ENCODE assay signal across 1 cellular context in the genomic region with DNA sequence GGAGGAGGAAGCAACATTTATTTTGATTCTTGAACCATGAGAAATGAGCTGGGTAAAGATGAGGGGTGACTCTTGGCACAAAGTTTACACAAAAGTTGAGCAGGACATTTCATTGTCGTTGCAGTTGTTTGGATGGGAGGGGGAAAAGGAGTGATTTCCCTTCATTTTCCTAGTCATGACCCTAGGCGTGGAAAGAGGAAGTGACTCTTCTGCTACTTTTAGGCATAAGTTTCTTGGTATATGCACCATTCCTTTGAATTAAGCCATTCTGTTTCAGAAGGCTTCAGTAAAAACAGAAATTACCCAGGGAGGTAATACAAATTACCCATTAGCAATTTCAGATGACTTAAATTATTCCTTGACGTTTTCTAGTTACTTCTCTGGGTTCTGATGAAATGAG.
TF ChIP-seq lines count a peak whose summit lies in the region.

No MANE protein-coding gene starts in this region.

TF ChIP-seq in K562, 482 proteins besides CTCF, POLR2A, EP300 and RAD21 (continued from another document):
- TF ChIP-seq NFXL1 (CRISPR knock-in tag; IDR thresholded peaks at IDR 0.05) (no peak), CSDE1 (IDR thresholded peaks at IDR 0.05) (no peak), ZC3H4 (CRISPR knock-in tag; IDR thresholded peaks at IDR 0.05; ENCODE audit: borderline replicate concordance) (no peak), ETV5 (CRISPR knock-in tag; IDR thresholded peaks at IDR 0.05; ENCODE audit: low read depth) (no peak), NFE2 (IDR thresholded peaks at IDR 0.05; ENCODE audit: low read depth) (0 out of 2 replicates have a peak, but pooled peaks have one; percentile 8), TAF7 (tag; IDR thresholded peaks at IDR 0.05) (no peak), FOXK2 (conservative IDR thresholded peaks at IDR 0.05 in 1 of 2, IDR thresholded peaks at IDR 0.05 in 1 of 2; ENCODE audit: low read depth in 2 of 2) (no peak), SMARCE1 (IDR thresholded peaks at IDR 0.05) (peak; percentile 26; the same call in 1 of the 2 replicates), ARID1B (IDR thresholded peaks at IDR 0.05) (no peak), GATAD2B (IDR thresholded peaks at IDR 0.05; ENCODE audit: borderline replicate concordance) (no peak), CCAR2 (IDR thresholded peaks at IDR 0.05; ENCODE audit: low read depth, low read length) (no peak), PYGO2 (tag; IDR thresholded peaks at IDR 0.05) (no peak), LCOR (CRISPR knock-in tag; IDR thresholded peaks at IDR 0.05) (no peak), SRF (CRISPR knock-in tag; IDR thresholded peaks at IDR 0.05) (0 out of 4 replicates have a peak, but pooled peaks of 1 of the 2 experiments have one; percentile 41), ZNF282 (CRISPR knock-in tag; IDR thresholded peaks at IDR 0.05) (no peak)
- TF ChIP-seq, protein P1, sequence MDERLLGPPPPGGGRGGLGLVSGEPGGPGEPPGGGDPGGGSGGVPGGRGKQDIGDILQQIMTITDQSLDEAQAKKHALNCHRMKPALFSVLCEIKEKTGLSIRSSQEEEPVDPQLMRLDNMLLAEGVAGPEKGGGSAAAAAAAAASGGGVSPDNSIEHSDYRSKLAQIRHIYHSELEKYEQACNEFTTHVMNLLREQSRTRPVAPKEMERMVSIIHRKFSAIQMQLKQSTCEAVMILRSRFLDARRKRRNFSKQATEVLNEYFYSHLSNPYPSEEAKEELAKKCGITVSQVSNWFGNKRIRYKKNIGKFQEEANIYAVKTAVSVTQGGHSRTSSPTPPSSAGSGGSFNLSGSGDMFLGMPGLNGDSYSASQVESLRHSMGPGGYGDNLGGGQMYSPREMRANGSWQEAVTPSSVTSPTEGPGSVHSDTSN (CRISPR knock-in tag; IDR thresholded peaks at IDR 0.05; ENCODE audit: low read depth): no peak
- TF ChIP-seq, protein P1 (tag; conservative IDR thresholded peaks at IDR 0.05; ENCODE audit: low read depth): no peak
- TF ChIP-seq, protein P2, sequence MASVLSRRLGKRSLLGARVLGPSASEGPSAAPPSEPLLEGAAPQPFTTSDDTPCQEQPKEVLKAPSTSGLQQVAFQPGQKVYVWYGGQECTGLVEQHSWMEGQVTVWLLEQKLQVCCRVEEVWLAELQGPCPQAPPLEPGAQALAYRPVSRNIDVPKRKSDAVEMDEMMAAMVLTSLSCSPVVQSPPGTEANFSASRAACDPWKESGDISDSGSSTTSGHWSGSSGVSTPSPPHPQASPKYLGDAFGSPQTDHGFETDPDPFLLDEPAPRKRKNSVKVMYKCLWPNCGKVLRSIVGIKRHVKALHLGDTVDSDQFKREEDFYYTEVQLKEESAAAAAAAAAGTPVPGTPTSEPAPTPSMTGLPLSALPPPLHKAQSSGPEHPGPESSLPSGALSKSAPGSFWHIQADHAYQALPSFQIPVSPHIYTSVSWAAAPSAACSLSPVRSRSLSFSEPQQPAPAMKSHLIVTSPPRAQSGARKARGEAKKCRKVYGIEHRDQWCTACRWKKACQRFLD (CRISPR knock-in tag; IDR thresholded peaks at IDR 0.05): no peak
- TF ChIP-seq, protein P3, sequence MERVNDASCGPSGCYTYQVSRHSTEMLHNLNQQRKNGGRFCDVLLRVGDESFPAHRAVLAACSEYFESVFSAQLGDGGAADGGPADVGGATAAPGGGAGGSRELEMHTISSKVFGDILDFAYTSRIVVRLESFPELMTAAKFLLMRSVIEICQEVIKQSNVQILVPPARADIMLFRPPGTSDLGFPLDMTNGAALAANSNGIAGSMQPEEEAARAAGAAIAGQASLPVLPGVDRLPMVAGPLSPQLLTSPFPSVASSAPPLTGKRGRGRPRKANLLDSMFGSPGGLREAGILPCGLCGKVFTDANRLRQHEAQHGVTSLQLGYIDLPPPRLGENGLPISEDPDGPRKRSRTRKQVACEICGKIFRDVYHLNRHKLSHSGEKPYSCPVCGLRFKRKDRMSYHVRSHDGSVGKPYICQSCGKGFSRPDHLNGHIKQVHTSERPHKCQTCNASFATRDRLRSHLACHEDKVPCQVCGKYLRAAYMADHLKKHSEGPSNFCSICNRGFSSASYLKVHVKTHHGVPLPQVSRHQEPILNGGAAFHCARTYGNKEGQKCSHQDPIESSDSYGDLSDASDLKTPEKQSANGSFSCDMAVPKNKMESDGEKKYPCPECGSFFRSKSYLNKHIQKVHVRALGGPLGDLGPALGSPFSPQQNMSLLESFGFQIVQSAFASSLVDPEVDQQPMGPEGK (CRISPR knock-in tag; IDR thresholded peaks at IDR 0.05; ENCODE audit: borderline replicate concordance): no peak
TF ChIP-seq in K562: peak in this region for 4.
